In genomic region chr11:134257101-134257500, GRCh38 we compare ENCODE assay signal across 7 cellular contexts. TPM values are rescaled to one million over a fixed set of nuclear protein-coding genes. Genes with fewer than 3 reads are reported as not detected.
"Had no signal": no experiment of that assay in that cellular context is flagged by ENCODE, and none has a peak within 500 bp of the region (broad histone marks: within the 10 kb centered on the region; RNA-seq: fewer than 3 reads in every experiment).

No MANE protein-coding gene starts in this region.

- DNase-seq: IMR-90, KBM-7 had no signal

- H3K27ac ChIP-seq: HL-60 had no signal

- ATAC-seq: HepG2, K562 had no signal

- H3K4me3 ChIP-seq: K562 had no signal

- H3K9me3 Mint-ChIP-seq: IgD-negative memory B cell had no signal

- H3K27ac Mint-ChIP-seq: IgD-negative memory B cell had no signal

- H3K27me3 Mint-ChIP-seq: IgD-negative memory B cell had no signal

RNA-seq across cellular contexts. Expression of gene GLB1L3, which starts 19.1 kb away (rescaled TPM):
- total RNA-seq: HepG2, HT-29, IMR-90 had no signal
- polyA plus RNA-seq: HepG2, IMR-90 had no signal
